Comparison of ENCODE assay signal across 15 cellular contexts in genomic region chr4:147498031-147498700, GRCh38. TPM values are rescaled to one million over a fixed set of nuclear protein-coding genes. Genes with fewer than 3 reads are reported as not detected.
DNase-seq lines count a peak whose midpoint lies in the region; ATAC-seq and TF ChIP-seq lines count a peak whose summit lies in the region.
"Had no signal": no experiment of that assay in that cellular context is flagged by ENCODE, and none has a peak within 500 bp of the region (broad histone marks: within the 10 kb centered on the region; RNA-seq: fewer than 3 reads in every experiment).

No MANE protein-coding gene starts in this region.

- H3K36me3 Mint-ChIP-seq in activated CD8-positive, alpha-beta T cell treated with anti-CD3 and anti-CD28 coated beads, Interleukin-2, amount 10 ng/mL, durations not matched to agents 7 days and 5 days (ENCODE audit: low read depth) = no peaks in the 10 kb centered on the region
- H3K36me3 Mint-ChIP-seq: activated CD8-positive, alpha-beta memory T cell treated with anti-CD3 and anti-CD28 coated beads, Interleukin-2, amount 10 ng/mL, durations not matched to agents 7 days and 5 days had no signal

- CTCF ChIA-PET in activated CD8-positive, alpha-beta T cell treated with anti-CD3 and anti-CD28 coated beads, Interleukin-2, amount 10 ng/mL, durations not matched to agents 7 days and 5 days (lab: Charles Lee) = no interaction called here

- H3K27ac Mint-ChIP-seq in activated CD8-positive, alpha-beta T cell treated with anti-CD3 and anti-CD28 coated beads, Interleukin-2, amount 10 ng/mL, durations not matched to agents 7 days and 5 days = no peak overlapping the region
- H3K27ac Mint-ChIP-seq: activated CD8-positive, alpha-beta memory T cell treated with anti-CD3 and anti-CD28 coated beads, Interleukin-2, amount 10 ng/mL, durations not matched to agents 7 days and 5 days had no signal

- H3K9me3 Mint-ChIP-seq in activated CD8-positive, alpha-beta T cell treated with anti-CD3 and anti-CD28 coated beads, Interleukin-2, amount 10 ng/mL, durations not matched to agents 7 days and 5 days (ENCODE audit: insufficient read depth) = no peaks in the 10 kb centered on the region
- H3K9me3 Mint-ChIP-seq: nephron had no signal

- peaks cover 10% of the 10 kb centered on the region for H3K27me3 Mint-ChIP-seq in activated CD8-positive, alpha-beta T cell treated with anti-CD3 and anti-CD28 coated beads, Interleukin-2, amount 10 ng/mL, durations not matched to agents 7 days and 5 days (ENCODE audit: low read depth)

- ATAC-seq in activated CD8-positive, alpha-beta T cell treated with anti-CD3 and anti-CD28 coated beads, Interleukin-2, amount 10 ng/mL, durations not matched to agents 7 days and 5 days = no peak
- ATAC-seq: activated CD8-positive, alpha-beta memory T cell treated with anti-CD3 and anti-CD28 coated beads, Interleukin-2, amount 10 ng/mL, durations not matched to agents 7 days and 5 days had no signal

- POLR2A ChIA-PET in activated CD8-positive, alpha-beta T cell treated with anti-CD3 and anti-CD28 coated beads, Interleukin-2, amount 10 ng/mL, durations not matched to agents 7 days and 5 days (lab: Charles Lee) = no interaction called here

- H3K4me3 ChIP-seq in foreskin fibroblast (ENCODE audit: low read depth in 1 of 2, low read length in 2 of 2) = no peak overlapping the region
- H3K4me3 ChIP-seq: tibial artery had no signal

- peak; percentile 5 for DNase-seq in HK-2 (ENCODE audit: unreplicated experiment)
- DNase-seq in amniotic epithelial cell (ENCODE audit: low read depth) = peak; percentile 91
- peak; percentile 57 to 79 for DNase-seq in foreskin fibroblast
- peak; percentile 46 for DNase-seq in stromal cell of bone marrow (ENCODE audit: low read depth)
- no peak for DNase-seq in NCI-H526 treated with DMSO at 0.1 percent for 48 hours (lab: John Stamatoyannopoulos, UW)
- no peak for DNase-seq in activated CD8-positive, alpha-beta T cell treated with anti-CD3 and anti-CD28 coated beads, Interleukin-2, amount 10 ng/mL, durations not matched to agents 7 days and 5 days
- no peak for DNase-seq in GF-D8 (lab: John Stamatoyannopoulos, UW)
- DNase-seq: activated CD8-positive, alpha-beta memory T cell treated with anti-CD3 and anti-CD28 coated beads, Interleukin-2, amount 10 ng/mL, durations not matched to agents 7 days and 5 days; activated naive CD4-positive, alpha-beta T cell treated with anti-CD3 and anti-CD28 coated beads, Interleukin-2, amount 50 U/mL, for 16 hours; KG1; NCI-H187; NCI-H774; SIG-M5; tibial artery had no signal

- no peak for TF ChIP-seq CTCF in foreskin fibroblast (IDR thresholded peaks at IDR 0.05; ENCODE audit: low read depth, low read length)

- no peak overlapping the region for H3K4me3 Mint-ChIP-seq in activated CD8-positive, alpha-beta T cell treated with anti-CD3 and anti-CD28 coated beads, Interleukin-2, amount 10 ng/mL, durations not matched to agents 7 days and 5 days
- H3K4me3 Mint-ChIP-seq: activated CD8-positive, alpha-beta memory T cell treated with anti-CD3 and anti-CD28 coated beads, Interleukin-2, amount 10 ng/mL, durations not matched to agents 7 days and 5 days; nephron had no signal

- no peaks in the 10 kb centered on the region for H3K4me1 Mint-ChIP-seq in activated CD8-positive, alpha-beta T cell treated with anti-CD3 and anti-CD28 coated beads, Interleukin-2, amount 10 ng/mL, durations not matched to agents 7 days and 5 days (ENCODE audit: low read depth)
- H3K4me1 Mint-ChIP-seq: activated CD8-positive, alpha-beta memory T cell treated with anti-CD3 and anti-CD28 coated beads, Interleukin-2, amount 10 ng/mL, durations not matched to agents 7 days and 5 days had no signal

RNA-seq across cellular contexts. Expression of gene EDNRA, which starts 17.3 kb away (rescaled TPM):
- total RNA-seq in activated CD8-positive, alpha-beta T cell treated with anti-CD3 and anti-CD28 coated beads, Interleukin-2, amount 10 ng/mL, durations not matched to agents 7 days and 5 days = not detected
- total RNA-seq: activated CD8-positive, alpha-beta memory T cell treated with anti-CD3 and anti-CD28 coated beads, Interleukin-2, amount 10 ng/mL, durations not matched to agents 7 days and 5 days had no signal

Comparison
In these comparisons a context has a peak if more than half of its experiments do, and no peak if none do; other contexts are left out.
1. DNase-seq: peak in HK-2 (single experiment), amniotic epithelial cell (single experiment), foreskin fibroblast (2 of 2) and stromal cell of bone marrow (single experiment); none in NCI-H526 treated with DMSO at 0.1 percent for 48 hours (single experiment), activated CD8-positive, alpha-beta T cell treated with anti-CD3 and anti-CD28 coated beads, Interleukin-2, amount 10 ng/mL, durations not matched to agents 7 days and 5 days (single experiment) and GF-D8 (single experiment).